Comparison of ENCODE assay signal across 1 cellular context in the genomic region with DNA sequence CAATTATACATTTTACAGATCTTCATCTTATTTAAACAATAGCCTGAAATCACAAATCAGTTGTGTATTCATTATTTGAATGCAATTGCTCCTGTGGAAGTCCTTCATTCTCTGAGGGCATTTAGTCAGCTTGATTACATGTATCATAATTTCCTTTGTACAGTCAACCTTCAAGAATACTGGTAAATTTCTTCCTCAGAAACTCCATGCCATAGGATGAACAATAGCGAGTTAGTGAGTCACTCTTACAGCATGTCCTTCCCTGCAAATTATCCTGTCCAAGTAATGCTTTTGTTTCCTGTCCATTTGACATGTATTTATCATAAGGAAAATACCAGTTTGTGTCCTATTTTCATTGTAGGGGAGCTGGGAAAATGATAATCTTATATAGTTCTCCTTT.
A peak's percentile ranks its signal among the peaks of the same experiment; 100 is the strongest.
TF ChIP-seq lines count a peak whose summit lies in the region.

No MANE protein-coding gene starts in this region.

TF ChIP-seq in SK-N-SH, 30 proteins besides CTCF, POLR2A, EP300 and RAD21 (continued from another document):
- TF ChIP-seq RXRA (IDR thresholded peaks at IDR 0.05; ENCODE audit: borderline replicate concordance, low read depth) (no peak), FOSL2 (IDR thresholded peaks at IDR 0.05; ENCODE audit: borderline replicate concordance, low read depth) (peak; percentile 82), CHD2 (IDR thresholded peaks at IDR 0.05; ENCODE audit: low read length, partially characterized antibody) (no peak), POLR2AphosphoS5 (IDR thresholded peaks at IDR 0.05; ENCODE audit: low read depth, low read length) (no peak), YY1 (IDR thresholded peaks at IDR 0.05; ENCODE audit: low read depth) (no peak), MXI1 (IDR thresholded peaks at IDR 0.05; ENCODE audit: low read depth, low read length) (no peak), NRF1 (IDR thresholded peaks at IDR 0.05; ENCODE audit: low read depth, low read length) (no peak), GABPA (IDR thresholded peaks at IDR 0.05; ENCODE audit: low read depth) (no peak), RFX5 (IDR thresholded peaks at IDR 0.05; ENCODE audit: low read length) (no peak), JUND (IDR thresholded peaks at IDR 0.05) (peak; percentile 76), TEAD4 (IDR thresholded peaks at IDR 0.05; ENCODE audit: borderline replicate concordance, insufficient read depth) (0 out of 2 replicates have a peak, but pooled peaks have one; percentile 35), EZH2phosphoT487 (IDR thresholded peaks at IDR 0.05; ENCODE audit: borderline replicate concordance, low read depth) (no peak), TAF1 (IDR thresholded peaks at IDR 0.05; ENCODE audit: borderline replicate concordance, low read depth, low read length) (no peak), FOXJ3 (CRISPR knock-in tag; IDR thresholded peaks at IDR 0.05) (no peak), SMC3 (IDR thresholded peaks at IDR 0.05; ENCODE audit: low read depth, low read length) (no peak), RCOR1 (IDR thresholded peaks at IDR 0.05; ENCODE audit: low read length) (no peak), MEF2A (IDR thresholded peaks at IDR 0.05; ENCODE audit: borderline replicate concordance, low read depth) (no peak), NFIC (IDR thresholded peaks at IDR 0.05; ENCODE audit: borderline replicate concordance) (no peak), FOXM1 (IDR thresholded peaks at IDR 0.05; ENCODE audit: low read depth) (no peak), TCF12 (IDR thresholded peaks at IDR 0.05) (peak; percentile 69), SIN3A (IDR thresholded peaks at IDR 0.05; ENCODE audit: borderline replicate concordance, low read depth, low read length) (no peak)
- TF ChIP-seq, protein P1, sequence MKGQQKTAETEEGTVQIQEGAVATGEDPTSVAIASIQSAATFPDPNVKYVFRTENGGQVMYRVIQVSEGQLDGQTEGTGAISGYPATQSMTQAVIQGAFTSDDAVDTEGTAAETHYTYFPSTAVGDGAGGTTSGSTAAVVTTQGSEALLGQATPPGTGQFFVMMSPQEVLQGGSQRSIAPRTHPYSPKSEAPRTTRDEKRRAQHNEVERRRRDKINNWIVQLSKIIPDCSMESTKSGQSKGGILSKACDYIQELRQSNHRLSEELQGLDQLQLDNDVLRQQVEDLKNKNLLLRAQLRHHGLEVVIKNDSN (IDR thresholded peaks at IDR 0.05; ENCODE audit: borderline replicate concordance, low read depth): no peak
- TF ChIP-seq, protein P2, sequence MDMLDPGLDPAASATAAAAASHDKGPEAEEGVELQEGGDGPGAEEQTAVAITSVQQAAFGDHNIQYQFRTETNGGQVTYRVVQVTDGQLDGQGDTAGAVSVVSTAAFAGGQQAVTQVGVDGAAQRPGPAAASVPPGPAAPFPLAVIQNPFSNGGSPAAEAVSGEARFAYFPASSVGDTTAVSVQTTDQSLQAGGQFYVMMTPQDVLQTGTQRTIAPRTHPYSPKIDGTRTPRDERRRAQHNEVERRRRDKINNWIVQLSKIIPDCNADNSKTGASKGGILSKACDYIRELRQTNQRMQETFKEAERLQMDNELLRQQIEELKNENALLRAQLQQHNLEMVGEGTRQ (IDR thresholded peaks at IDR 0.05; ENCODE audit: borderline replicate concordance, low read depth, low read length): no peak
- TF ChIP-seq, protein P3, sequence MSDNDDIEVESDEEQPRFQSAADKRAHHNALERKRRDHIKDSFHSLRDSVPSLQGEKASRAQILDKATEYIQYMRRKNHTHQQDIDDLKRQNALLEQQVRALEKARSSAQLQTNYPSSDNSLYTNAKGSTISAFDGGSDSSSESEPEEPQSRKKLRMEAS (IDR thresholded peaks at IDR 0.05; ENCODE audit: low read depth): no peak
- TF ChIP-seq, protein P4, sequence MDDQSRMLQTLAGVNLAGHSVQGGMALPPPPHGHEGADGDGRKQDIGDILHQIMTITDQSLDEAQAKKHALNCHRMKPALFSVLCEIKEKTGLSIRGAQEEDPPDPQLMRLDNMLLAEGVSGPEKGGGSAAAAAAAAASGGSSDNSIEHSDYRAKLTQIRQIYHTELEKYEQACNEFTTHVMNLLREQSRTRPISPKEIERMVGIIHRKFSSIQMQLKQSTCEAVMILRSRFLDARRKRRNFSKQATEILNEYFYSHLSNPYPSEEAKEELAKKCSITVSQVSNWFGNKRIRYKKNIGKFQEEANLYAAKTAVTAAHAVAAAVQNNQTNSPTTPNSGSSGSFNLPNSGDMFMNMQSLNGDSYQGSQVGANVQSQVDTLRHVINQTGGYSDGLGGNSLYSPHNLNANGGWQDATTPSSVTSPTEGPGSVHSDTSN (IDR thresholded peaks at IDR 0.05): peak; percentile 80
